In the genomic region with DNA sequence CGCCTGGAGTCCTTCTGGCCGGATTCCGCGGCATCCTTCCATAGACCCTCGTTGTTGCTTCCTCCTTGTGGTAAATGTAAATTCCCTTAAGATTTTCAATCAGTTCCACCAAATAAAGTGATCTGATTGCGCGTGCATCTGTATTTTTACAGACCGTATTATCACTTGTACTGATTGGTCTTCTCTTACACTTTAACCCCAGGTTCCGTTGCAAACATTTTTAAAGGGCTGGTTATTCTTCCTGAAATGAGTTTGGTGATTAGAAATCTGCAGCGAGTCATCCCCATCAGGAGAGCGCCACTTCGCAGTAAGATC, we compare ENCODE assay signal across 8 cellular contexts. TPM values are rescaled to one million over a fixed set of nuclear protein-coding genes. Genes with fewer than 3 reads are reported as not detected.
DNase-seq lines count a peak whose midpoint lies in the region; ATAC-seq, FAIRE-seq and TF ChIP-seq lines count a peak whose summit lies in the region.

No MANE protein-coding gene starts in this region.

- peak; percentile 15 to 24 for ATAC-seq in activated T-cell treated with anti-CD3 and anti-CD28 coated beads, Interleukin-2, amount 50 U/mL, for 4 hours

- H3K9me3 ChIP-seq in SU-DHL-6 (ENCODE audit: insufficient read depth, low read length) = no peaks in the 10 kb centered on the region

- H3K27me3 ChIP-seq in SU-DHL-6 (ENCODE audit: low read length) = no peaks in the 10 kb centered on the region

- H3K4me1 Mint-ChIP-seq in activated T-cell treated with anti-CD3 and anti-CD28 coated beads, Interleukin-2, amount 50 U/mL, for 4 hours (ENCODE audit: low read depth) = peaks cover 50% of the 10 kb centered on the region
- H3K4me1 Mint-ChIP-seq in glutamatergic neuron (ENCODE audit: low read depth, unreplicated experiment) = peaks cover 7% of the 10 kb centered on the region

- peaks cover 18% of the 10 kb centered on the region for H3K36me3 Mint-ChIP-seq in activated T-cell treated with anti-CD3 and anti-CD28 coated beads, Interleukin-2, amount 50 U/mL, for 4 hours (ENCODE audit: insufficient read depth)
- peaks cover 4% of the 10 kb centered on the region for H3K36me3 Mint-ChIP-seq in glutamatergic neuron (ENCODE audit: unreplicated experiment)

- peak overlapping the region; percentile 98 for H3K4me3 Mint-ChIP-seq in activated T-cell treated with anti-CD3 and anti-CD28 coated beads, Interleukin-2, amount 50 U/mL, for 4 hours
- H3K4me3 Mint-ChIP-seq in glutamatergic neuron (ENCODE audit: unreplicated experiment) = peak overlapping the region; percentile 98

- FAIRE-seq in RCC 7860 (lab: Jason Lieb, UNC) = no peak

- TF ChIP-seq CTCF in SU-DHL-6 (IDR thresholded peaks at IDR 0.05; ENCODE audit: insufficient read depth, low read length, poor library complexity, severe bottlenecking) = no peak
- no peak for TF ChIP-seq CTCF in glutamatergic neuron (IDR thresholded peaks at IDR 0.05; ENCODE audit: partially characterized antibody, unreplicated experiment)

- H3K27ac Mint-ChIP-seq in glutamatergic neuron (ENCODE audit: unreplicated experiment) = peak overlapping the region; percentile 91

- H3K4me3 ChIP-seq in SU-DHL-6 (ENCODE audit: insufficient read depth, low read length, poor library complexity, severe bottlenecking) = peak overlapping the region; percentile 83
- H3K4me3 ChIP-seq in skin epidermis = peak overlapping the region; percentile 65 to 99 (median 89)

- H3K9me3 Mint-ChIP-seq in activated T-cell treated with anti-CD3 and anti-CD28 coated beads, Interleukin-2, amount 50 U/mL, for 4 hours = no peaks in the 10 kb centered on the region
- H3K9me3 Mint-ChIP-seq in glutamatergic neuron (ENCODE audit: unreplicated experiment) = peaks cover 11% of the 10 kb centered on the region

- peaks cover 16% of the 10 kb centered on the region; the same call in 1 of the 2 replicates for H3F3A ChIP-seq in SU-DHL-6 (ENCODE audit: insufficient read depth)

- DNase-seq in activated T-cell treated with anti-CD3 and anti-CD28 coated beads, Interleukin-2, amount 50 U/mL, for 4 hours = no peak
- DNase-seq in activated T-cell treated with anti-CD3 and anti-CD28 coated beads, Interleukin-2, amount 50 U/mL, for 1 hour = no peak
- DNase-seq in glutamatergic neuron (no peak), NCI-H2227 (lab: John Stamatoyannopoulos, UW; ENCODE audit: unreplicated experiment) (no peak), RCC 7860 (ENCODE audit: low spot score) (no peak)
- DNase-seq in NK-92 treated with Interleukin-12 subunit alpha and Interleukin-12 subunit beta, amount 100 ng/mL, for 24 hours (lab: John Stamatoyannopoulos, UW) = no peak

- H3K27me3 Mint-ChIP-seq in activated T-cell treated with anti-CD3 and anti-CD28 coated beads, Interleukin-2, amount 50 U/mL, for 4 hours (ENCODE audit: low read depth) = no peaks in the 10 kb centered on the region
- peaks cover 4% of the 10 kb centered on the region for H3K27me3 Mint-ChIP-seq in glutamatergic neuron (ENCODE audit: unreplicated experiment)

- H3K9ac ChIP-seq in SU-DHL-6 (ENCODE audit: low read length) = peak overlapping the region; percentile 91

- peak overlapping the region; percentile 81 for H2AFZ ChIP-seq in SU-DHL-6 (ENCODE audit: low read depth, low read length, severe bottlenecking)

- no peaks in the 10 kb centered on the region; the same call in 1 of the 2 replicates for H4K20me1 ChIP-seq in SU-DHL-6 (ENCODE audit: low read depth, low read length)

- peaks cover 68% of the 10 kb centered on the region for H3K79me2 ChIP-seq in SU-DHL-6 (ENCODE audit: insufficient read depth, low read length)

- H3K9me2 ChIP-seq in SU-DHL-6 (replicated peaks; ENCODE audit: insufficient read depth, low read length) = no peaks in the 10 kb centered on the region

- peaks cover 7% of the 10 kb centered on the region; the same call in 1 of the 2 replicates for H3K36me3 ChIP-seq in SU-DHL-6 (ENCODE audit: low read length)

- peak overlapping the region; percentile 86 for H3K4me2 ChIP-seq in SU-DHL-6 (ENCODE audit: low read depth, low read length, poor library complexity, severe bottlenecking)

- H3K27ac ChIP-seq in SU-DHL-6 (ENCODE audit: low read depth, low read length) (peak overlapping the region; percentile 69), skin epidermis (peak overlapping the region; percentile 86 to 99 (median 96))

RNA-seq across cellular contexts. Expression of gene YBEY, which starts 0.5 kb away (rescaled TPM):
- 10 to 100 TPM; 20.5 to 21.8 (median 20.9) TPM for total RNA-seq in activated T-cell treated with anti-CD3 and anti-CD28 coated beads, Interleukin-2, amount 50 U/mL, for 4 hours
- total RNA-seq in glutamatergic neuron (ENCODE audit: unreplicated experiment) = 19.6 TPM

RNA-seq across cellular contexts. Expression of gene MCM3AP, which starts 1.2 kb away (rescaled TPM):
- 100 to 1,000 TPM; 134 to 144 (median 140) TPM for total RNA-seq in activated T-cell treated with anti-CD3 and anti-CD28 coated beads, Interleukin-2, amount 50 U/mL, for 4 hours
- total RNA-seq in glutamatergic neuron (ENCODE audit: unreplicated experiment) = 121 TPM

RNA-seq across cellular contexts. Expression of gene C21orf58, which starts 37.0 kb away (rescaled TPM):
- total RNA-seq in activated T-cell treated with anti-CD3 and anti-CD28 coated beads, Interleukin-2, amount 50 U/mL, for 4 hours = 1 to 10 TPM; 3.6 to 3.9 (median 3.7) TPM
- 9.7 TPM for total RNA-seq in glutamatergic neuron (ENCODE audit: unreplicated experiment)

RNA-seq across cellular contexts. Expression of gene PCNT, which starts 37.3 kb away (rescaled TPM):
- total RNA-seq in activated T-cell treated with anti-CD3 and anti-CD28 coated beads, Interleukin-2, amount 50 U/mL, for 4 hours = 10 to 100 TPM; 29.4 to 33.1 (median 31.0) TPM
- 117 TPM for total RNA-seq in glutamatergic neuron (ENCODE audit: unreplicated experiment)

RNA-seq across cellular contexts. Expression of gene LSS, which starts 58.1 kb away (rescaled TPM):
- 10 to 100 TPM; 14.5 to 20.6 (median 17.2) TPM for total RNA-seq in activated T-cell treated with anti-CD3 and anti-CD28 coated beads, Interleukin-2, amount 50 U/mL, for 4 hours
- 390 TPM for total RNA-seq in glutamatergic neuron (ENCODE audit: unreplicated experiment)
